Comparison of ENCODE assay signal across 12 cellular contexts in genomic region chr17:32264823-32265191, GRCh38. TPM values are rescaled to one million over a fixed set of nuclear protein-coding genes. Genes with fewer than 3 reads are reported as not detected.
A peak's percentile ranks its signal among the peaks of the same experiment; 100 is the strongest.
DNase-seq lines count a peak whose midpoint lies in the region; FAIRE-seq and TF ChIP-seq lines count a peak whose summit lies in the region.
"Had no signal": no experiment of that assay in that cellular context is flagged by ENCODE, and none has a peak within 500 bp of the region (broad histone marks: within the 10 kb centered on the region; RNA-seq: fewer than 3 reads in every experiment).

No MANE protein-coding gene starts in this region.

- no peaks in the 10 kb centered on the region for H3K36me3 Mint-ChIP-seq in neural crest cell (ENCODE audit: low read depth)

- peaks cover 54% of the 10 kb centered on the region for H3K4me1 Mint-ChIP-seq in neural crest cell

- no peaks in the 10 kb centered on the region for H3K9me3 Mint-ChIP-seq in neural crest cell

- in situ Hi-C loops in KBM-7 (cut with MboI; ENCODE audit: low pct_unique_long_range_greater_than_20kb, low sequenced_read_pairs), result no loop called here

- H3K4me1 ChIP-seq in BE2C, result no peaks in the 10 kb centered on the region

- TF ChIP-seq CTCF in BE2C (IDR thresholded peaks at IDR 0.05; ENCODE audit: low read depth, low read length) (no peak), coronary artery (IDR thresholded peaks at IDR 0.05) (no peak), neural crest cell (conservative IDR thresholded peaks at IDR 0.05) (no peak)

- peak; percentile 8 for FAIRE-seq in GM19239 (lab: Jason Lieb, UNC)
- FAIRE-seq: urothelium cell line had no signal

- peak overlapping the region; percentile 32; the same call in 1 of the 2 replicates for H3K4me3 ChIP-seq in BE2C (ENCODE audit: low read depth, low read length)
- H3K4me3 ChIP-seq in coronary artery, result peak overlapping the region; percentile 93
- H3K4me3 ChIP-seq: lung, SJCRH30 had no signal

- H3K27ac ChIP-seq in coronary artery, result peak overlapping the region in 1 of 2 donors; percentile 38
- H3K27ac ChIP-seq: SJCRH30 had no signal

- intact Hi-C loops in posterior vena cava (cut with DNase I), result no loop called here

- no peak overlapping the region for H3K27ac Mint-ChIP-seq in neural crest cell (ENCODE audit: unreplicated experiment)

- H3K27me3 ChIP-seq in BE2C, result no peaks in the 10 kb centered on the region

- peaks cover 77% of the 10 kb centered on the region for H3K27me3 Mint-ChIP-seq in neural crest cell (ENCODE audit: low read depth)

- DNase-seq in BE2C (no peak), GM19239 (ENCODE audit: insufficient read length, low spot score) (no peak), coronary artery (ENCODE audit: low spot score) (no peak), neural crest cell (ENCODE audit: low read depth, low spot score) (no peak), KBM-7 (no peak), NCI-H1417 (lab: John Stamatoyannopoulos, UW) (no peak), posterior vena cava (ENCODE audit: low spot score) (no peak), globus pallidus (ENCODE audit: low spot score) (no peak)
- DNase-seq: activated T-cell treated with anti-CD3 and anti-CD28 coated beads for 4 hours, SJCRH30 had no signal

- peak overlapping the region; percentile 91 for H3K4me3 Mint-ChIP-seq in neural crest cell

- no peaks in the 10 kb centered on the region for H3K9me3 ChIP-seq in BE2C
- H3K9me3 ChIP-seq: SJCRH30 had no signal

- H3K36me3 ChIP-seq in BE2C, result no peaks in the 10 kb centered on the region
- H3K36me3 ChIP-seq: SJCRH30 had no signal

RNA-seq across cellular contexts. Expression of gene RHBDL3, which starts 0.8 kb away (rescaled TPM):
- polyA plus RNA-seq in BE2C (2012; ENCODE audit: insufficient read depth, insufficient read length, low read depth), result 1.8 TPM
- total RNA-seq in neural crest cell (17.7 and 18.7 TPM in 2 replicates), posterior vena cava (under 1 TPM in 1 of 2 donors, not detected in 1; 0.86 TPM)
- total RNA-seq: SJCRH30 had no signal

Comparison
In these comparisons a context has a peak if more than half of its experiments do, and no peak if none do; other contexts are left out.
1. RNA of gene RHBDL3, which starts 0.8 kb away (total RNA-seq): 17.7 to 18.7 TPM in neural crest cell; 0.86 TPM in posterior vena cava; every median in the first group is over 10 times any median in the second.